ENCODE assay signal across 14 cellular contexts in the genomic region with DNA sequence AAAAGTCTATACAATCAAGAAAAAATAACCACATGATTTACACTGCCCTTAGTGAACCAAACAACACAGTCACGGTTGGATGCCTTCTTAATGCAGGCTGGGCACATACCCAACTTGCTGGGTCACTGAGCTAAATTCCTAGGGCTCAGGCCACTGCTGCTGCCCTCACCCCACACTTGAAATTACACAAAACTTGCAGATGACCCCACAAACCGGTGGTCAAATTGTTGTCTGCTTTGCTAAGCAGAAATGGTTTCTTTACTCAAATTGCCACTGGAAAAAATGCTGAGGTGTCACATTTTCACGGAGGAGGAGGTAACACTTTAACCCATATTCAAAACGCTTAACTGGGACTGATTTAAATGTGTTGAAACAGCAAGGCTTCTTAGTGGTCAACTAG.
A peak's percentile ranks its signal among the peaks of the same experiment; 100 is the strongest.
DNase-seq lines count a peak whose midpoint lies in the region; ATAC-seq and TF ChIP-seq lines count a peak whose summit lies in the region.
"Had no signal": no experiment of that assay in that cellular context is flagged by ENCODE, and none has a peak within 500 bp of the region (broad histone marks: within the 10 kb centered on the region; RNA-seq: fewer than 3 reads in every experiment).

No MANE protein-coding gene starts in this region.

- DNase-seq in NCI-H1092 treated with DMSO at 0.1 percent for 48 hours (lab: John Stamatoyannopoulos, UW) (peak; percentile 19), NCI-H1092 (lab: John Stamatoyannopoulos, UW) (no peak), MM.1S (peak; percentile 56), fibroblast of peridontal ligament (ENCODE audit: extremely low read depth) (peak; percentile 62), thyroid gland (peak; percentile 82 to 85)
- DNase-seq: 8988T, cerebellar nuclear complex, mammary epithelial cell, NCI-H2081 treated with DMSO at 0.1 percent for 48 hours, transverse colon had no signal

- no peak for ATAC-seq in HG03469 (IDR thresholded peaks at IDR 0.05; ENCODE audit: unreplicated experiment)
- ATAC-seq in GM18858 (IDR thresholded peaks at IDR 0.05; ENCODE audit: unreplicated experiment): no peak
- no peak for ATAC-seq in GM21723 (IDR thresholded peaks at IDR 0.05; ENCODE audit: unreplicated experiment)
- ATAC-seq: SK-N-SH treated with all-trans-retinoic acid at 6 μM for 48 hours had no signal

- no peak overlapping the region for H2AFZ ChIP-seq in MM.1S (ENCODE audit: low read length)

- H3K27me3 ChIP-seq in MM.1S (replicated peaks; ENCODE audit: insufficient read depth, low read length) (no peaks in the 10 kb centered on the region), thyroid gland (no peaks in the 10 kb centered on the region)
- H3K27me3 ChIP-seq: transverse colon had no signal

- no peak for TF ChIP-seq POLR2A in thyroid gland (IDR thresholded peaks at IDR 0.05)

- H3K4me2 ChIP-seq in MM.1S (ENCODE audit: low read depth, low read length): peak overlapping the region; percentile 16; the same call in 1 of the 2 replicates

- H3K4me3 ChIP-seq in MM.1S (ENCODE audit: low read length) (no peak overlapping the region), thyroid gland (replicated peaks in 1 of 3) (no peak overlapping the region)
- H3K4me3 ChIP-seq: transverse colon had no signal

- no peaks in the 10 kb centered on the region for H3K79me2 ChIP-seq in MM.1S (ENCODE audit: low read length)

- TF ChIP-seq CTCF in MM.1S (IDR thresholded peaks at IDR 0.05; ENCODE audit: low read length): no peak
- no peak for TF ChIP-seq CTCF in thyroid gland (IDR thresholded peaks at IDR 0.05)

- H3K27ac ChIP-seq in MM.1S (ENCODE audit: low read length): no peak overlapping the region
- peak overlapping the region; percentile 42 to 78 (median 47) for H3K27ac ChIP-seq in thyroid gland
- H3K27ac ChIP-seq: transverse colon had no signal

- H3K4me1 ChIP-seq in MM.1S (ENCODE audit: low read length) (peaks cover 9% of the 10 kb centered on the region), thyroid gland (peaks cover 20 to 25% of the 10 kb centered on the region in 2 donors)

- no peaks in the 10 kb centered on the region for H3K9me2 ChIP-seq in MM.1S (replicated peaks; ENCODE audit: insufficient read depth, low read length)

- 15 to 24% methylated on average over 4 of the region's 4 CpGs for WGBS in thyroid gland, 2 donors

- H3K9ac ChIP-seq in MM.1S (ENCODE audit: low read length): no peak overlapping the region

- H3K9me3 ChIP-seq in MM.1S (replicated peaks; ENCODE audit: insufficient read depth, low read length) (no peaks in the 10 kb centered on the region), thyroid gland (no peaks in the 10 kb centered on the region)
- H3K9me3 ChIP-seq: transverse colon had no signal

- H3K36me3 ChIP-seq in MM.1S (replicated peaks; ENCODE audit: insufficient read depth, low read length) (no peaks in the 10 kb centered on the region), thyroid gland (no peaks in the 10 kb centered on the region)
- H3K36me3 ChIP-seq: transverse colon had no signal

- intact Hi-C loops in thyroid gland (cut with DNase I): no loop called here

- no peaks in the 10 kb centered on the region for H4K20me1 ChIP-seq in MM.1S (ENCODE audit: insufficient read depth, low read length)

- no peaks in the 10 kb centered on the region for H3F3A ChIP-seq in MM.1S (ENCODE audit: insufficient read depth, low read length)
